ENCODE assay signal across 18 cellular contexts in genomic region chr1:177442580-177442979, GRCh38.
"Had no signal": no experiment of that assay in that cellular context is flagged by ENCODE, and none has a peak within 500 bp of the region (broad histone marks: within the 10 kb centered on the region; RNA-seq: fewer than 3 reads in every experiment).

No MANE protein-coding gene starts in this region.

- H3K4me1 Mint-ChIP-seq: activated B cell treated with CpG ODN at 0.5 μM for 24 hours; activated CD4-positive, alpha-beta T cell treated with anti-CD3 and anti-CD28 coated beads, Interleukin-2, amount 10 ng/mL, durations not matched to agents 24 days and 14 days; activated naive CD8-positive, alpha-beta T cell treated with anti-CD3 and anti-CD28 coated beads for 36 hours; naive thymus-derived CD8-positive, alpha-beta T cell; stimulated activated effector memory CD8-positive, alpha-beta T cell treated with anti-CD3 and anti-CD28 coated beads, Interleukin-12 subunit alpha, Interleukin-12 subunit beta, amount 100 ng/mL, for 72 hours had no signal

- H3K4me3 Mint-ChIP-seq: activated B cell treated with CpG ODN at 0.5 μM for 24 hours; activated CD4-positive, alpha-beta T cell treated with anti-CD3 and anti-CD28 coated beads, Interleukin-2, amount 10 ng/mL, durations not matched to agents 24 days and 14 days; activated CD8-positive, alpha-beta T cell treated with anti-CD3 and anti-CD28 coated beads, Interleukin-2, amount 10 ng/mL, durations not matched to agents 7 days and 5 days; activated naive CD8-positive, alpha-beta T cell treated with anti-CD3 and anti-CD28 coated beads for 36 hours; activated T-cell treated with anti-CD3 and anti-CD28 coated beads, Interleukin-2, amount 50 U/mL, for 72 hours; naive thymus-derived CD8-positive, alpha-beta T cell; stimulated activated effector memory CD8-positive, alpha-beta T cell treated with anti-CD3 and anti-CD28 coated beads, Interleukin-12 subunit alpha, Interleukin-12 subunit beta, amount 100 ng/mL, for 72 hours had no signal

- ATAC-seq: activated CD8-positive, alpha-beta T cell treated with anti-CD3 and anti-CD28 coated beads, Interleukin-2, amount 10 ng/mL, durations not matched to agents 7 days and 5 days; activated T-cell treated with anti-CD3 and anti-CD28 coated beads, Interleukin-2, amount 50 U/mL, for 72 hours; naive thymus-derived CD8-positive, alpha-beta T cell; pancreas; stimulated activated effector memory CD8-positive, alpha-beta T cell treated with anti-CD3 and anti-CD28 coated beads, Interleukin-12 subunit alpha, Interleukin-12 subunit beta, amount 100 ng/mL, for 72 hours had no signal

- H3K36me3 ChIP-seq: brain microvascular endothelial cell, esophagus squamous epithelium, pancreas, thyroid gland, uterus had no signal

- H3K27ac ChIP-seq: brain microvascular endothelial cell, esophagus squamous epithelium, pancreas, thyroid gland, uterus had no signal

- H3K4me3 ChIP-seq: esophagus squamous epithelium, pancreas, thyroid gland, uterus had no signal

- H3K9me3 Mint-ChIP-seq: activated B cell treated with CpG ODN at 0.5 μM for 24 hours; activated CD4-positive, alpha-beta T cell treated with anti-CD3 and anti-CD28 coated beads, Interleukin-2, amount 10 ng/mL, durations not matched to agents 24 days and 14 days; activated T-cell treated with anti-CD3 and anti-CD28 coated beads, Interleukin-2, amount 50 U/mL, for 72 hours had no signal

- DNase-seq: activated B cell treated with CpG ODN at 0.5 μM for 24 hours; activated CD4-positive, alpha-beta T cell treated with anti-CD3 and anti-CD28 coated beads, Interleukin-2, amount 10 ng/mL, durations not matched to agents 24 days and 14 days; activated CD8-positive, alpha-beta memory T cell treated with anti-CD3 and anti-CD28 coated beads, Interleukin-2, amount 50 U/mL, for 4 hours; activated CD8-positive, alpha-beta T cell treated with anti-CD3 and anti-CD28 coated beads, Interleukin-2, amount 10 ng/mL, durations not matched to agents 7 days and 5 days; activated gamma-delta T cell treated with Interleukin-2 at 50 U/mL for 16 hours; activated naive CD8-positive, alpha-beta T cell treated with anti-CD3 and anti-CD28 coated beads for 36 hours; activated T-cell treated with anti-CD3 and anti-CD28 coated beads, Interleukin-2, amount 50 U/mL, for 72 hours; brain microvascular endothelial cell; cortex of kidney; effector CD4-positive, alpha-beta T cell; esophagus squamous epithelium; glutamatergic neuron; mesenchymal stem cell; naive thymus-derived CD8-positive, alpha-beta T cell; pancreas; thyroid gland; uterus had no signal

- H3K4me1 ChIP-seq: esophagus squamous epithelium, pancreas, thyroid gland, uterus had no signal

- H3K27me3 Mint-ChIP-seq: activated B cell treated with CpG ODN at 0.5 μM for 24 hours; activated CD4-positive, alpha-beta T cell treated with anti-CD3 and anti-CD28 coated beads, Interleukin-2, amount 10 ng/mL, durations not matched to agents 24 days and 14 days; activated naive CD8-positive, alpha-beta T cell treated with anti-CD3 and anti-CD28 coated beads for 36 hours; naive thymus-derived CD8-positive, alpha-beta T cell had no signal

- H3K27ac Mint-ChIP-seq: activated B cell treated with CpG ODN at 0.5 μM for 24 hours; activated CD4-positive, alpha-beta T cell treated with anti-CD3 and anti-CD28 coated beads, Interleukin-2, amount 10 ng/mL, durations not matched to agents 24 days and 14 days; activated CD8-positive, alpha-beta T cell treated with anti-CD3 and anti-CD28 coated beads, Interleukin-2, amount 10 ng/mL, durations not matched to agents 7 days and 5 days; activated naive CD8-positive, alpha-beta T cell treated with anti-CD3 and anti-CD28 coated beads for 36 hours; activated T-cell treated with anti-CD3 and anti-CD28 coated beads, Interleukin-2, amount 50 U/mL, for 72 hours; naive thymus-derived CD8-positive, alpha-beta T cell; stimulated activated effector memory CD8-positive, alpha-beta T cell treated with anti-CD3 and anti-CD28 coated beads, Interleukin-12 subunit alpha, Interleukin-12 subunit beta, amount 100 ng/mL, for 72 hours had no signal

- H3K27me3 ChIP-seq: brain microvascular endothelial cell, esophagus squamous epithelium, pancreas, thyroid gland, uterus had no signal

- H3K36me3 Mint-ChIP-seq: activated naive CD8-positive, alpha-beta T cell treated with anti-CD3 and anti-CD28 coated beads for 36 hours; naive thymus-derived CD8-positive, alpha-beta T cell; stimulated activated effector memory CD8-positive, alpha-beta T cell treated with anti-CD3 and anti-CD28 coated beads, Interleukin-12 subunit alpha, Interleukin-12 subunit beta, amount 100 ng/mL, for 72 hours had no signal

- H3K9me3 ChIP-seq: esophagus squamous epithelium, pancreas, thyroid gland, uterus had no signal
